In genomic region chr20:23115823-23116222, GRCh38 we compare ENCODE assay signal across 17 cellular contexts. TPM values are rescaled to one million over a fixed set of nuclear protein-coding genes. Genes with fewer than 3 reads are reported as not detected.
DNase-seq lines count a peak whose midpoint lies in the region; ATAC-seq and TF ChIP-seq lines count a peak whose summit lies in the region.
"Had no signal": no experiment of that assay in that cellular context is flagged by ENCODE, and none has a peak within 500 bp of the region (broad histone marks: within the 10 kb centered on the region; RNA-seq: fewer than 3 reads in every experiment).

No MANE protein-coding gene starts in this region.

- no peak overlapping the region for H3K18ac ChIP-seq in mesenchymal stem cell (ENCODE audit: low read depth in 1 of 2, low read length in 2 of 2)

- H2AK5ac ChIP-seq in mesenchymal stem cell (ENCODE audit: low read length, severe bottlenecking) = no peak overlapping the region

- no peak overlapping the region for H3K4me3 ChIP-seq in DND-41 (ENCODE audit: low read depth in 1 of 2, low read length in 2 of 2)
- H3K4me3 ChIP-seq in mesenchymal stem cell (ENCODE audit: insufficient read depth in 1 of 2, low read depth in 1 of 2, low read length in 2 of 2) = no peak overlapping the region
- H3K4me3 ChIP-seq in A673 (ENCODE audit: low read depth, low read length, poor library complexity, severe bottlenecking) = no peak overlapping the region

- peak; percentile 53 for ATAC-seq in DND-41 (ENCODE audit: insufficient read depth, low read depth)
- peak; percentile 67 for ATAC-seq in HG02884 (IDR thresholded peaks at IDR 0.05; ENCODE audit: unreplicated experiment)

- BruUV-seq in A673 (replicated peaks; lab: Mats Ljungman, UMichigan) = no TSS peak

- no peak overlapping the region for H2BK15ac ChIP-seq in mesenchymal stem cell (ENCODE audit: low read depth, poor library complexity, severe bottlenecking)

- POLR2A ChIA-PET in A673 (lab: Charles Lee; ENCODE audit: low non-redundant PET) (no interaction called here), HEK293T (lab: Yijun Ruan, JAX) (no interaction called here)

- CTCF ChIA-PET in A673 (lab: Charles Lee) (no interaction called here), HEK293T (lab: Yijun Ruan, JAX) (no interaction called here)

- H2BK120ac ChIP-seq in mesenchymal stem cell (ENCODE audit: low read depth, low read length) = no peak overlapping the region

- H3K9ac ChIP-seq in DND-41 (ENCODE audit: low read depth, low read length) = peak overlapping the region; percentile 3; the same call in 1 of the 2 replicates
- H3K9ac ChIP-seq in mesenchymal stem cell (ENCODE audit: low read length) = no peak overlapping the region

- no peak overlapping the region for H2BK5ac ChIP-seq in mesenchymal stem cell (ENCODE audit: low read depth, low read length, poor library complexity, severe bottlenecking)

- H2BK12ac ChIP-seq in mesenchymal stem cell (ENCODE audit: low read length in 2 of 2) = no peak overlapping the region

- no peaks in the 10 kb centered on the region for H3K36me3 ChIP-seq in DND-41 (ENCODE audit: insufficient read depth, low read length)
- H3K36me3 ChIP-seq in mesenchymal stem cell (ENCODE audit: control insufficient read depth in 1 of 2, insufficient read depth in 2 of 2, low read depth in 1 of 2, low read length in 2 of 2) = no peaks in the 10 kb centered on the region
- H3K36me3 ChIP-seq in A673 (ENCODE audit: insufficient read depth, low read length, poor library complexity, severe bottlenecking) = no peaks in the 10 kb centered on the region
- H3K36me3 ChIP-seq: BE2C had no signal

- no peak overlapping the region for H3K23ac ChIP-seq in mesenchymal stem cell (ENCODE audit: low read length in 2 of 2)

- H4K20me1 ChIP-seq in DND-41 (ENCODE audit: insufficient read depth, low read length) = no peaks in the 10 kb centered on the region

- H3K27ac ChIP-seq in DND-41 (ENCODE audit: low read length) = peak overlapping the region; percentile 94
- no peak overlapping the region for H3K27ac ChIP-seq in mesenchymal stem cell (ENCODE audit: low read length, poor library complexity, severe bottlenecking)
- H3K27ac ChIP-seq in A673 (ENCODE audit: low read depth, low read length, poor library complexity, severe bottlenecking) = no peak overlapping the region

- no peak overlapping the region for H3K4me2 ChIP-seq in DND-41 (ENCODE audit: insufficient read depth, low read length)
- H3K4me2 ChIP-seq in mesenchymal stem cell (ENCODE audit: low read length, poor library complexity, severe bottlenecking) = no peak overlapping the region

- WGBS in mesenchymal stem cell = 92% methylated on average over 3 of the region's 3 CpGs

- intact Hi-C loops in A673 (cut with micrococcal nuclease; ENCODE audit: unreplicated experiment) = no loop called here

- H2AFZ ChIP-seq in DND-41 (ENCODE audit: low read depth, low read length) (no peak overlapping the region), mesenchymal stem cell (ENCODE audit: low read depth, low read length) (no peak overlapping the region)

- H3K27me3 ChIP-seq in DND-41 (ENCODE audit: insufficient read depth, low read length, poor library complexity) = no peaks in the 10 kb centered on the region
- H3K27me3 ChIP-seq in mesenchymal stem cell (ENCODE audit: control insufficient read depth in 1 of 2, insufficient read depth in 1 of 2, low read length in 2 of 2) = peaks cover 0 to under 1% of the 10 kb centered on the region in 2 experiments
- peaks cover 6% of the 10 kb centered on the region for H3K27me3 ChIP-seq in A673 (replicated peaks; ENCODE audit: insufficient read depth, low read depth, low read length, poor library complexity)
- H3K27me3 ChIP-seq: BE2C had no signal

- no peaks in the 10 kb centered on the region for H3K9me3 ChIP-seq in DND-41 (ENCODE audit: insufficient read depth, low read length, severe bottlenecking)
- H3K9me3 ChIP-seq in mesenchymal stem cell (ENCODE audit: control insufficient read depth, low read length) = no peaks in the 10 kb centered on the region
- H3K9me3 ChIP-seq in A673 (ENCODE audit: low read depth, low read length, poor library complexity, severe bottlenecking) = no peaks in the 10 kb centered on the region
- H3K9me3 ChIP-seq: BE2C had no signal

- TF ChIP-seq CTCF in DND-41 (IDR thresholded peaks at IDR 0.05; ENCODE audit: borderline replicate concordance, extremely low read depth, low read length, poor library complexity, severe bottlenecking) = no peak
- TF ChIP-seq CTCF in A673 (conservative IDR thresholded peaks at IDR 0.05; ENCODE audit: low read depth, low read length) = no peak

- no peaks in the 10 kb centered on the region for H3K79me1 ChIP-seq in mesenchymal stem cell (replicated peaks; ENCODE audit: low read length, poor library complexity, severe bottlenecking)

- H4K91ac ChIP-seq in mesenchymal stem cell (ENCODE audit: low read length) = no peak overlapping the region

- peaks cover 100% of the 10 kb centered on the region for H3K4me1 ChIP-seq in DND-41 (ENCODE audit: insufficient read depth, low read length)
- peaks cover 6% of the 10 kb centered on the region for H3K4me1 ChIP-seq in mesenchymal stem cell (ENCODE audit: control insufficient read depth, insufficient read depth, low read depth, low read length)
- H3K4me1 ChIP-seq in A673 (ENCODE audit: insufficient read depth, low read length, poor library complexity, severe bottlenecking) = no peaks in the 10 kb centered on the region
- H3K4me1 ChIP-seq: BE2C had no signal

- peak; percentile 45 for DNase-seq in DND-41
- peak; percentile 62 for DNase-seq in SKM-1 treated with dmso at 0.1 percent for 144 hours (lab: John Stamatoyannopoulos, UW; ENCODE audit: unreplicated experiment)
- DNase-seq in mesenchymal stem cell = peak; percentile 60
- DNase-seq in A673 (ENCODE audit: low spot score) = no peak
- no peak for DNase-seq in HEK293T (ENCODE audit: extremely low spot score)
- DNase-seq in foreskin melanocyte = no peak
- DNase-seq in DMS153 treated with DMSO at 0.1 percent for 48 hours (lab: John Stamatoyannopoulos, UW; ENCODE audit: unreplicated experiment) = no peak
- DNase-seq: activated CD4-positive, alpha-beta memory T cell treated with anti-CD3 and anti-CD28 coated beads, Interleukin-2, amount 10 ng/mL, durations not matched to agents 7 days and 5 days; activated naive CD4-positive, alpha-beta T cell treated with anti-CD3 and anti-CD28 coated beads for 36 hours; BE2C; islet precursor cell; KBM-7; NCI-H2107; nephron progenitor cell; T-helper 2 cell had no signal

- H3K14ac ChIP-seq in mesenchymal stem cell (ENCODE audit: low read length in 2 of 2) = no peak overlapping the region

- no peak overlapping the region for H3K4ac ChIP-seq in mesenchymal stem cell (ENCODE audit: low read depth in 1 of 2, low read length in 2 of 2)

- no peak overlapping the region for H4K8ac ChIP-seq in mesenchymal stem cell (ENCODE audit: low read length)

- peaks cover 15% of the 10 kb centered on the region for H3K79me2 ChIP-seq in DND-41 (ENCODE audit: insufficient read depth, low read length)

TF ChIP-seq in HEK293T, 16 proteins besides CTCF, POLR2A, EP300 and RAD21:
- no peak for TF ChIP-seq SUZ12 (IDR thresholded peaks at IDR 0.05)
- no peak for TF ChIP-seq FOXA1 (IDR thresholded peaks at IDR 0.05)
- TF ChIP-seq BHLHE40 (IDR thresholded peaks at IDR 0.05; ENCODE audit: borderline replicate concordance) = no peak
- TF ChIP-seq FOXM1 (IDR thresholded peaks at IDR 0.05; ENCODE audit: borderline replicate concordance) = no peak
- TF ChIP-seq TARDBP (IDR thresholded peaks at IDR 0.05) = no peak
- TF ChIP-seq ARNT (IDR thresholded peaks at IDR 0.05) = no peak
- TF ChIP-seq ZNF384 (IDR thresholded peaks at IDR 0.05) = no peak
- no peak for TF ChIP-seq LEF1 (IDR thresholded peaks at IDR 0.05; ENCODE audit: borderline replicate concordance)
- no peak for TF ChIP-seq SP1 (IDR thresholded peaks at IDR 0.05)
- no peak for TF ChIP-seq FOXK2 (IDR thresholded peaks at IDR 0.05)
- no peak for TF ChIP-seq NFRKB (IDR thresholded peaks at IDR 0.05)
- no peak for TF ChIP-seq L3MBTL2 (conservative IDR thresholded peaks at IDR 0.05)

RNA-seq across cellular contexts. Expression of gene CD93, which starts 29.7 kb away (rescaled TPM):
- 0.01 TPM for polyA plus RNA-seq in mesenchymal stem cell (2013, experiment 1 of 2)
- 0.01 TPM for polyA plus RNA-seq in mesenchymal stem cell (2013, experiment 2 of 2)
- total RNA-seq in A673 (2021) = 0.06 TPM in 1 of 2 replicates, not detected in the other
- total RNA-seq: fibroblast of lung had no signal

Comparison
In these comparisons a context has a peak if more than half of its experiments do, and no peak if none do; other contexts are left out.
1. DNase-seq: peak in DND-41 (single experiment), SKM-1 treated with dmso at 0.1 percent for 144 hours (single experiment) and mesenchymal stem cell (single experiment); none in A673 (single experiment), HEK293T (single experiment), foreskin melanocyte (single experiment) and DMS153 treated with DMSO at 0.1 percent for 48 hours (single experiment).